Comparison of ENCODE assay signal across 25 cellular contexts in the genomic region with DNA sequence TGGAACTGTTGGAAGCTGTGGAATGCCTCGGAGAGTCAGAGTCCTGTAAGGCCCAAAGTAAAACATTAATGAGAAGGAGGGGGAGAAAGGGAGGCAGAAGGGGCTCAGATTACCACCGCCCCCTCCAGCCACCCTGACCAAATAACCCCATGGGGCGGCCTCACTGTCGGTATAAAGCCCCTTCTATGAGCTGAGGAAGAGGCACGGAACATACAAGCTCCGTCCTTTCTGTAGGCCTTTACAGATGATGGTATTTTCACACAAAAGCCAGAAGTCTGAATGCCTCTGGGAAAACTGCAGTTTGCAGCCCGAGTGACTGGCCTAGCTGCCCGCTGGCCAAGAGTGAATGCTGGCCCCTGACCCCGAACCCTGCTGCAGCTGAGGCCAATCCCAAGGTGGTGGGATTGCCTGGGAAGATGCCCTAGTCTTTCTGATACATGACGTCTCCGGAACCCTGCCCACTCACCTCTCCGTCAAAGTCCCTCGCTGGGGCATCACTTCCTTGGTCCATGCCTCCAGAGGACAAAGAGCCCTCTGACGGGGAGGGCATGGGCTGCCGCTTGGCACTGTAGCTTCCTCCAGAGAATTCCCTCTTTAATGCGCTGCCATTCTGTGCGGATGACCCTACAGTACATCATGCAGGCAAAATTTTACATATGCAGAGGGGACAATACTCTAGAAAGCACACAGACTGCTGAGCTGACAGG. TPM values are rescaled to one million over a fixed set of nuclear protein-coding genes. Genes with fewer than 3 reads are reported as not detected.
DNase-seq lines count a peak whose midpoint lies in the region; ATAC-seq and TF ChIP-seq lines count a peak whose summit lies in the region.
"Had no signal": no experiment of that assay in that cellular context is flagged by ENCODE, and none has a peak within 500 bp of the region (broad histone marks: within the 10 kb centered on the region; RNA-seq: fewer than 3 reads in every experiment).

No MANE protein-coding gene starts in this region.

- TF ChIP-seq EP300 in tibial nerve (IDR thresholded peaks at IDR 0.05): no peak

- peaks cover 0 to 17% (median 0%) of the 10 kb centered on the region in 3 donors for H3K36me3 ChIP-seq in tibial nerve
- H3K36me3 ChIP-seq: thyroid gland, WERI-Rb-1 had no signal

- no peak for ATAC-seq in effector memory CD8-positive, alpha-beta T cell (replicated peaks)
- ATAC-seq in activated CD4-positive, CD25-positive, alpha-beta regulatory T cell treated with anti-CD3 and anti-CD28 coated beads, Interleukin-2, amount 50 U/mL, for 24 hours: no peak
- ATAC-seq: HCT116, left colon, mucosa of descending colon, T-helper 17 cell had no signal

- no peaks in the 10 kb centered on the region for H3K27me3 ChIP-seq in tibial nerve
- H3K27me3 ChIP-seq: adrenal gland, thyroid gland had no signal

- WGBS in tibial nerve, 2 donors: 34 to 54% methylated on average over 11 to 17 of the region's 17 CpGs

- peaks cover 0 to 19% (median 11%) of the 10 kb centered on the region in 4 donors for H3K4me1 ChIP-seq in tibial nerve

- H3K9me3 ChIP-seq in tibial nerve: peaks cover 0 to 4% (median 0%) of the 10 kb centered on the region in 4 donors
- H3K9me3 ChIP-seq: adrenal gland, mucosa of descending colon, thyroid gland had no signal

- DNase-seq in NCI-H82 (lab: John Stamatoyannopoulos, UW): peak; percentile 53
- DNase-seq in NCI-H82 treated with DMSO at 0.1 percent for 48 hours (lab: John Stamatoyannopoulos, UW; ENCODE audit: unreplicated experiment): no peak
- DNase-seq in glutamatergic neuron: no peak
- no peak for DNase-seq in neural crest cell (ENCODE audit: low read depth, low spot score)
- no peak for DNase-seq in tibial nerve (ENCODE audit: low spot score in 2 of 2)
- DNase-seq in NCI-H446 (lab: John Stamatoyannopoulos, UW): no peak
- no peak for DNase-seq in effector memory CD8-positive, alpha-beta T cell
- DNase-seq: activated CD4-positive, alpha-beta memory T cell treated with anti-CD3 and anti-CD28 coated beads for 36 hours; activated T-cell treated with anti-CD3 and anti-CD28 coated beads for 4 hours; adrenal gland; AML-193; dermis blood vessel endothelial cell; DND-41; foreskin melanocyte; left colon; NCI-H1105 treated with DMSO at 0.1 percent for 48 hours; NCI-H2081 treated with DMSO at 0.1 percent for 48 hours; NCI-H510A; T-helper 17 cell; thyroid gland had no signal

- peaks cover 41% of the 10 kb centered on the region for H3K4me1 Mint-ChIP-seq in glutamatergic neuron (ENCODE audit: low read depth, unreplicated experiment)
- peaks cover 39% of the 10 kb centered on the region for H3K4me1 Mint-ChIP-seq in neural crest cell
- H3K4me1 Mint-ChIP-seq in effector memory CD8-positive, alpha-beta T cell (ENCODE audit: low read depth in 2 of 2): peaks cover 3 to 11% of the 10 kb centered on the region in 2 donors

- TF ChIP-seq CTCF in glutamatergic neuron (IDR thresholded peaks at IDR 0.05; ENCODE audit: partially characterized antibody, unreplicated experiment) (no peak), neural crest cell (conservative IDR thresholded peaks at IDR 0.05) (no peak), tibial nerve (IDR thresholded peaks at IDR 0.05) (no peak)

- H3K27ac Mint-ChIP-seq in glutamatergic neuron (ENCODE audit: unreplicated experiment) (peak overlapping the region; percentile 97), neural crest cell (ENCODE audit: unreplicated experiment) (peak overlapping the region; percentile 92)
- no peak overlapping the region for H3K27ac Mint-ChIP-seq in effector memory CD8-positive, alpha-beta T cell
- H3K27ac Mint-ChIP-seq: activated CD4-positive, alpha-beta memory T cell treated with anti-CD3 and anti-CD28 coated beads for 36 hours; T-helper 17 cell had no signal

- H3K9me3 Mint-ChIP-seq in glutamatergic neuron (ENCODE audit: unreplicated experiment): peaks cover 12% of the 10 kb centered on the region
- peaks cover 5% of the 10 kb centered on the region for H3K9me3 Mint-ChIP-seq in neural crest cell
- no peaks in the 10 kb centered on the region for H3K9me3 Mint-ChIP-seq in effector memory CD8-positive, alpha-beta T cell
- H3K9me3 Mint-ChIP-seq: activated CD4-positive, alpha-beta memory T cell treated with anti-CD3 and anti-CD28 coated beads for 36 hours had no signal

- H3K27me3 Mint-ChIP-seq in glutamatergic neuron (ENCODE audit: unreplicated experiment) (peaks cover 9% of the 10 kb centered on the region), neural crest cell (ENCODE audit: low read depth) (no peaks in the 10 kb centered on the region)
- H3K27me3 Mint-ChIP-seq in effector memory CD8-positive, alpha-beta T cell: peaks cover 0 to 9% of the 10 kb centered on the region in 2 donors
- H3K27me3 Mint-ChIP-seq: activated CD4-positive, alpha-beta memory T cell treated with anti-CD3 and anti-CD28 coated beads for 36 hours; T-helper 17 cell had no signal

- peak overlapping the region; percentile 17 to 84 (median 59) for H3K27ac ChIP-seq in tibial nerve
- H3K27ac ChIP-seq: 22Rv1, adrenal gland, thyroid gland, WERI-Rb-1 had no signal

- peak overlapping the region in 1 of 4 donors; percentile 14 for H3K4me3 ChIP-seq in tibial nerve
- H3K4me3 ChIP-seq: adrenal gland, mucosa of descending colon, thyroid gland had no signal

- H3K4me3 Mint-ChIP-seq in glutamatergic neuron (ENCODE audit: unreplicated experiment) (peak overlapping the region; percentile 74), neural crest cell (peak overlapping the region; percentile 74)
- H3K4me3 Mint-ChIP-seq in effector memory CD8-positive, alpha-beta T cell: no peak overlapping the region
- H3K4me3 Mint-ChIP-seq: activated CD4-positive, alpha-beta memory T cell treated with anti-CD3 and anti-CD28 coated beads for 36 hours; T-helper 17 cell had no signal

- H3K36me3 Mint-ChIP-seq in glutamatergic neuron (ENCODE audit: unreplicated experiment): peaks cover 9% of the 10 kb centered on the region
- H3K36me3 Mint-ChIP-seq in neural crest cell (ENCODE audit: low read depth): peaks cover 19% of the 10 kb centered on the region
- no peaks in the 10 kb centered on the region for H3K36me3 Mint-ChIP-seq in effector memory CD8-positive, alpha-beta T cell (ENCODE audit: insufficient read depth)
- H3K36me3 Mint-ChIP-seq: activated CD4-positive, alpha-beta memory T cell treated with anti-CD3 and anti-CD28 coated beads for 36 hours had no signal

- TF ChIP-seq POLR2A in tibial nerve (IDR thresholded peaks at IDR 0.05): no peak

RNA-seq across cellular contexts. Expression of a gene that starts 54.4 kb away (rescaled TPM):
- total RNA-seq in glutamatergic neuron (ENCODE audit: unreplicated experiment): 41.9 TPM
- 8.2 and 9.5 TPM in 2 replicates for total RNA-seq in neural crest cell
- total RNA-seq in tibial nerve: 10 to 100 TPM; 39.9 to 60.7 (median 55.5) TPM

Comparison
In these comparisons a context has a peak if more than half of its experiments do, and no peak if none do; other contexts are left out.
1. H3K27ac Mint-ChIP-seq: peak in glutamatergic neuron (single experiment) and neural crest cell (single experiment); none in effector memory CD8-positive, alpha-beta T cell (0 of 2).
2. H3K4me3 Mint-ChIP-seq: peak in glutamatergic neuron (single experiment) and neural crest cell (single experiment); none in effector memory CD8-positive, alpha-beta T cell (0 of 2).